Comparison of ENCODE assay signal across 17 cellular contexts in the genomic region with DNA sequence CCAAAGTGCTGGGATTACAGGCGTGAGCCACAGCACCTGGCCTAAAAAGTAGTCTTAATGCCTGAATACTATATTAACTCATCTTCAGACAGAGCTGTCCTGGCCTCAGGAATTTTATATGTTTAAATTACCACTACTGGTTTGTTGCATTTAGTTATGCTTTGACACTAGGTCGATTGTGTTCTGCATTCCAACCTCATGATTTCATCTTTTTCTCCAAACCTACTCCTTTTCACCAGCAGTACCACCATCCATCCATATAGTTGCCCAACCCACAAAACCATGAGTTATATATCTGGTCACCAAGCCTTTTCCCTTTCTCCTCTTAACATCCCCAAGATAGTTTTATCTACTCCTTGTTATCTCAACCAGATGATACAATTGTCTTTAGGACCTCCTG. TPM values are rescaled to one million over a fixed set of nuclear protein-coding genes. Genes with fewer than 3 reads are reported as not detected.
DNase-seq lines count a peak whose midpoint lies in the region; ATAC-seq and TF ChIP-seq lines count a peak whose summit lies in the region.
"Had no signal": no experiment of that assay in that cellular context is flagged by ENCODE, and none has a peak within 500 bp of the region (broad histone marks: within the 10 kb centered on the region; RNA-seq: fewer than 3 reads in every experiment).

No MANE protein-coding gene starts in this region.

- H3K36me3 Mint-ChIP-seq in stimulated activated memory B cell treated with anti-CD40 and anti-IgM and Interleukin-4, amounts not matched to agents 10 μg/mL and 1 μg/mL and 100 μg/mL, for 72 hours = no peaks in the 10 kb centered on the region

- no peak overlapping the region for H3K4me3 Mint-ChIP-seq in stimulated activated memory B cell treated with anti-CD40 and anti-IgM and Interleukin-4, amounts not matched to agents 10 μg/mL and 1 μg/mL and 100 μg/mL, for 72 hours

- CTCF ChIA-PET in IMR-90 (lab: Yijun Ruan, JAX) = no interaction called here

- no peaks in the 10 kb centered on the region for H3K79me1 ChIP-seq in IMR-90 (ENCODE audit: low read depth in 1 of 2, low read length in 2 of 2)

- H3K9me3 ChIP-seq in IMR-90 (ENCODE audit: control insufficient read depth, insufficient read depth, low read length) (no peaks in the 10 kb centered on the region), suprapubic skin (no peaks in the 10 kb centered on the region), prostate gland (no peaks in the 10 kb centered on the region)
- H3K9me3 ChIP-seq: A549, BE2C had no signal

- no peak for TF ChIP-seq EP300 in suprapubic skin (IDR thresholded peaks at IDR 0.05)

- peak overlapping the region; percentile 22 for H3K27ac Mint-ChIP-seq in stimulated activated memory B cell treated with anti-CD40 and anti-IgM and Interleukin-4, amounts not matched to agents 10 μg/mL and 1 μg/mL and 100 μg/mL, for 72 hours

- H3K9ac ChIP-seq in IMR-90 (ENCODE audit: low read depth, low read length) = no peak overlapping the region

- no peak overlapping the region for H4K91ac ChIP-seq in IMR-90 (ENCODE audit: insufficient read depth, low read depth, low read length)

- no peaks in the 10 kb centered on the region for H3K9me1 ChIP-seq in IMR-90 (ENCODE audit: insufficient read depth, low read length)

- no CpG with 5 or more reads among the region's 2 CpGs for WGBS in IMR-90 (ENCODE audit: extremely low coverage in 2 of 2, insufficient read length in 1 of 2), 2 experiments
- WGBS in suprapubic skin = 72% methylated on average over 2 of the region's 2 CpGs
- WGBS in prostate gland = 78% methylated on average over 2 of the region's 2 CpGs

- H3K27me3 ChIP-seq in IMR-90 (ENCODE audit: control insufficient read depth, insufficient read depth, low read length) = no peaks in the 10 kb centered on the region
- H3K27me3 ChIP-seq in suprapubic skin = no peaks in the 10 kb centered on the region
- H3K27me3 ChIP-seq in prostate gland (replicated peaks; ENCODE audit: insufficient read depth) = no peaks in the 10 kb centered on the region

- H3K4me1 Mint-ChIP-seq in stimulated activated memory B cell treated with anti-CD40 and anti-IgM and Interleukin-4, amounts not matched to agents 10 μg/mL and 1 μg/mL and 100 μg/mL, for 72 hours = peaks cover 18% of the 10 kb centered on the region

- no peak overlapping the region for H3K18ac ChIP-seq in IMR-90 (ENCODE audit: low read depth, low read length)

- H3K9me3 Mint-ChIP-seq in stimulated activated memory B cell treated with anti-CD40 and anti-IgM and Interleukin-4, amounts not matched to agents 10 μg/mL and 1 μg/mL and 100 μg/mL, for 72 hours = no peaks in the 10 kb centered on the region

- no peak overlapping the region for H4K8ac ChIP-seq in IMR-90 (ENCODE audit: low read depth in 2 of 2, low read length in 2 of 2)

- dilution Hi-C loops in IMR-90 (cut with HindIII; ENCODE audit: low sequenced_read_pairs, unreplicated experiment) = no loop called here

- POLR2A ChIA-PET in IMR-90 (lab: Charles Lee; ENCODE audit: unreplicated experiment) = no interaction called here

- no peak overlapping the region for H2BK15ac ChIP-seq in IMR-90 (ENCODE audit: low read depth, low read length)

- no peak overlapping the region for H3K23ac ChIP-seq in IMR-90 (ENCODE audit: low read depth, low read length)

- H3K14ac ChIP-seq in IMR-90 (replicated peaks; ENCODE audit: low read depth, low read length) = no peak overlapping the region

- no TSS peak for BruUV-seq in IMR-90 (replicated peaks; lab: Mats Ljungman, UMichigan)

- in situ Hi-C loops in Caki2 (cut with HindIII; ENCODE audit: low pct_unique_long_range_greater_than_20kb, low sequenced_read_pairs) = no loop called here
- in situ Hi-C loops in IMR-90 (cut with MboI; ENCODE audit: low sequenced_read_pairs) = no loop called here

- TF ChIP-seq CTCF in IMR-90 (conservative IDR thresholded peaks at IDR 0.05; ENCODE audit: low read depth, low read length) (no peak), suprapubic skin (IDR thresholded peaks at IDR 0.05) (no peak), prostate gland (IDR thresholded peaks at IDR 0.05) (no peak)

- no peak overlapping the region for H3K4me2 ChIP-seq in IMR-90 (ENCODE audit: low read depth, low read length)
- H3K4me2 ChIP-seq: A549 had no signal

- H3K36me3 ChIP-seq in IMR-90 (ENCODE audit: control insufficient read depth, insufficient read depth, low read length) = no peaks in the 10 kb centered on the region
- H3K36me3 ChIP-seq in suprapubic skin = no peaks in the 10 kb centered on the region
- no peaks in the 10 kb centered on the region for H3K36me3 ChIP-seq in prostate gland
- H3K36me3 ChIP-seq: BE2C had no signal

- H3K4me1 ChIP-seq in IMR-90 (ENCODE audit: control insufficient read depth, insufficient read depth, low read length) (no peaks in the 10 kb centered on the region), suprapubic skin (no peaks in the 10 kb centered on the region), prostate gland (replicated peaks) (no peaks in the 10 kb centered on the region)
- H3K4me1 ChIP-seq: A549, BE2C had no signal

- no peak overlapping the region for H2AK5ac ChIP-seq in IMR-90 (ENCODE audit: low read depth, low read length)

- TF ChIP-seq POLR2A in IMR-90 (IDR thresholded peaks at IDR 0.05; ENCODE audit: low read depth, low read length) = no peak
- TF ChIP-seq POLR2A in suprapubic skin (IDR thresholded peaks at IDR 0.05) = no peak
- no peak for TF ChIP-seq POLR2A in prostate gland (IDR thresholded peaks at IDR 0.05)

- H3K4me3 ChIP-seq in IMR-90 (ENCODE audit: insufficient read depth, low read depth, low read length) (no peak overlapping the region), suprapubic skin (no peak overlapping the region), prostate gland (no peak overlapping the region)
- H3K4me3 ChIP-seq: A549 had no signal

- no peaks in the 10 kb centered on the region for H4K20me1 ChIP-seq in IMR-90 (ENCODE audit: insufficient read depth, low read length)

- no peak overlapping the region for H2AK9ac ChIP-seq in IMR-90 (replicated peaks; ENCODE audit: low read depth, low read length, poor library complexity)

- no peak overlapping the region for H2BK120ac ChIP-seq in IMR-90 (ENCODE audit: low read depth, low read length)

- peak; percentile 18 for DNase-seq in Caki2 (ENCODE audit: low read depth)
- peak; percentile 21 for DNase-seq in IMR-90
- peak; percentile 19 for DNase-seq in foreskin melanocyte
- no peak for DNase-seq in suprapubic skin (ENCODE audit: low spot score in 2 of 2)
- DNase-seq in NCI-H510A treated with DMSO at 0.1 percent for 48 hours (lab: John Stamatoyannopoulos, UW) = no peak
- no peak for DNase-seq in prostate gland (ENCODE audit: low spot score)
- DNase-seq: BE2C, DND-41, KBM-7, NCI-H1092, NCI-H1436, NCI-H1930, NCI-H510A, NCI-H748 treated with DMSO at 0.1 percent for 48 hours had no signal

- H2BK5ac ChIP-seq in IMR-90 (ENCODE audit: low read depth, low read length, poor library complexity, severe bottlenecking) = no peak overlapping the region

- H3K4ac ChIP-seq in IMR-90 (ENCODE audit: low read depth, low read length) = no peak overlapping the region

- intact Hi-C loops in IMR-90 (cut with micrococcal nuclease) (no loop called here), prostate gland (cut with DNase I) (no loop called here)

- H3K27me3 Mint-ChIP-seq in stimulated activated memory B cell treated with anti-CD40 and anti-IgM and Interleukin-4, amounts not matched to agents 10 μg/mL and 1 μg/mL and 100 μg/mL, for 72 hours = no peaks in the 10 kb centered on the region

- ATAC-seq in IMR-90 (ENCODE audit: low read depth) = peak; percentile 70
- no peak for ATAC-seq in stimulated activated memory B cell treated with anti-CD40 and anti-IgM and Interleukin-4, amounts not matched to agents 10 μg/mL and 1 μg/mL and 100 μg/mL, for 72 hours
- ATAC-seq: A549, SK-N-SH treated with all-trans-retinoic acid at 6 μM for 48 hours had no signal

- no peak overlapping the region for H4K5ac ChIP-seq in IMR-90 (ENCODE audit: low read depth, low read length)

- no peak overlapping the region for H2AFZ ChIP-seq in IMR-90 (replicated peaks; ENCODE audit: low read length, poor library complexity)

- H3K27ac ChIP-seq in IMR-90 (ENCODE audit: insufficient read depth, low read length) = no peak overlapping the region
- H3K27ac ChIP-seq in suprapubic skin = no peak overlapping the region
- no peak overlapping the region for H3K27ac ChIP-seq in prostate gland
- H3K27ac ChIP-seq: A549 had no signal

- no peak overlapping the region for H3K56ac ChIP-seq in IMR-90 (ENCODE audit: extremely low read depth, insufficient read depth, low read length)

- no peak for TF ChIP-seq RAD21 in IMR-90 (IDR thresholded peaks at IDR 0.05; ENCODE audit: low read length)

- no peak overlapping the region for H2BK20ac ChIP-seq in IMR-90 (ENCODE audit: low read depth, low read length)

TF ChIP-seq in IMR-90, 13 proteins besides CTCF, POLR2A, EP300 and RAD21:
- TF ChIP-seq CEBPB (IDR thresholded peaks at IDR 0.05; ENCODE audit: low read depth, low read length) = no peak
- no peak for TF ChIP-seq CHD1 (IDR thresholded peaks at IDR 0.05; ENCODE audit: low read depth, low read length)
- TF ChIP-seq FOS (IDR thresholded peaks at IDR 0.05; ENCODE audit: low read depth, low read length) = no peak
- TF ChIP-seq BHLHE40 (IDR thresholded peaks at IDR 0.05; ENCODE audit: low read depth, low read length) = no peak
- TF ChIP-seq NFE2L2 (IDR thresholded peaks at IDR 0.05; ENCODE audit: low read depth, low read length) = no peak

RNA-seq across cellular contexts. Expression of a gene that starts 22.6 kb away (rescaled TPM):
- 0.30 and 0.35 TPM in 2 replicates for total RNA-seq in Caki2 (2014; rRNA removed; shearing (Covaris generic); ENCODE audit: low replicate concordance)
- total RNA-seq in IMR-90 (2012; rRNA removed) (0.36 and 0.83 TPM in 2 replicates), suprapubic skin (10 to 100 TPM; 15.5 to 37.8 (median 30.4) TPM), prostate gland (10 to 100 TPM in 1 of 2 donors, 1 to 10 TPM in 1; 9.1 to 19.3 TPM)
- 0.50 and 0.51 TPM in 2 replicates for polyA plus RNA-seq in IMR-90 (2012; rRNA removed)
- 0.01 and 0.10 TPM in 2 replicates for polyA plus RNA-seq in IMR-90 (2012; cell fraction: cytosol; rRNA removed)
- polyA plus RNA-seq in IMR-90 (2012; cell fraction: nucleus; rRNA removed; ENCODE audit: low replicate concordance) = 0.29 and 1.3 TPM in 2 replicates

RNA-seq across cellular contexts. Expression of a gene that starts 30.3 kb away (rescaled TPM):
- 9.4 and 19.7 TPM in 2 replicates for total RNA-seq in Caki2 (2014; rRNA removed; shearing (Covaris generic); ENCODE audit: low replicate concordance)
- total RNA-seq in IMR-90 (2012; rRNA removed) (8.4 and 10.6 TPM in 2 replicates), suprapubic skin (10 to 100 TPM; 13.8 to 39.7 (median 18.5) TPM), prostate gland (10 to 100 TPM; 12.3 to 14.0 TPM)
- polyA plus RNA-seq in IMR-90 (2012; rRNA removed) = 9.7 and 11.0 TPM in 2 replicates
- polyA plus RNA-seq in IMR-90 (2012; cell fraction: cytosol; rRNA removed) = 2.7 and 2.9 TPM in 2 replicates
- 11.9 and 42.6 TPM in 2 replicates for polyA plus RNA-seq in IMR-90 (2012; cell fraction: nucleus; rRNA removed; ENCODE audit: low replicate concordance)

RNA-seq across cellular contexts. Expression of a gene that starts 39.9 kb away (rescaled TPM):
- total RNA-seq in Caki2 (2014; rRNA removed; shearing (Covaris generic); ENCODE audit: low replicate concordance) = 37.3 and 40.0 TPM in 2 replicates
- total RNA-seq in IMR-90 (2012; rRNA removed) (47.5 and 51.7 TPM in 2 replicates), suprapubic skin (10 to 100 TPM; 17.6 to 20.9 (median 18.4) TPM), prostate gland (10 to 100 TPM; 21.4 to 22.0 TPM)
- polyA plus RNA-seq in IMR-90 (2012; rRNA removed) = 28.2 and 31.2 TPM in 2 replicates
- 6.2 and 8.3 TPM in 2 replicates for polyA plus RNA-seq in IMR-90 (2012; cell fraction: cytosol; rRNA removed)
- 7.3 and 53.9 TPM in 2 replicates for polyA plus RNA-seq in IMR-90 (2012; cell fraction: nucleus; rRNA removed; ENCODE audit: low replicate concordance)

Comparison
In these comparisons a context has a peak if more than half of its experiments do, and no peak if none do; other contexts are left out.
1. DNase-seq: peak in Caki2 (single experiment), IMR-90 (single experiment) and foreskin melanocyte (single experiment); none in suprapubic skin (0 of 2), NCI-H510A treated with DMSO at 0.1 percent for 48 hours (single experiment) and prostate gland (single experiment).